In genomic region chr5:176653401-176653800, GRCh38 we compare ENCODE assay signal across 11 cellular contexts. TPM values are rescaled to one million over a fixed set of nuclear protein-coding genes. Genes with fewer than 3 reads are reported as not detected.
A peak's percentile ranks its signal among the peaks of the same experiment; 100 is the strongest.
DNase-seq lines count a peak whose midpoint lies in the region; ATAC-seq, FAIRE-seq and TF ChIP-seq lines count a peak whose summit lies in the region.
"Had no signal": no experiment of that assay in that cellular context is flagged by ENCODE, and none has a peak within 500 bp of the region (broad histone marks: within the 10 kb centered on the region; RNA-seq: fewer than 3 reads in every experiment).

No MANE protein-coding gene starts in this region.

- intact Hi-C loops in activated CD8-positive, alpha-beta T cell treated with anti-CD3 and anti-CD28 coated beads for 36 hours (cut with micrococcal nuclease) = no loop called here

- H3K27me3 Mint-ChIP-seq in activated CD8-positive, alpha-beta T cell treated with anti-CD3 and anti-CD28 coated beads for 36 hours = no peaks in the 10 kb centered on the region

- H3K9me3 Mint-ChIP-seq in activated CD8-positive, alpha-beta T cell treated with anti-CD3 and anti-CD28 coated beads for 36 hours = no peaks in the 10 kb centered on the region

- peak overlapping the region; percentile 28 for H3K27ac ChIP-seq in epithelial cell of prostate
- H3K27ac ChIP-seq: tibial nerve had no signal

- POLR2A ChIA-PET in activated CD8-positive, alpha-beta T cell treated with anti-CD3 and anti-CD28 coated beads for 36 hours (lab: Charles Lee) = interaction anchor here (0.6 to 1.3 kb wide), 5 partner anchors 11 to 367 kb away, joined by 3 to 4 read pairs (median 3); partner anchors contain the start of gene NOP16

- FAIRE-seq in GM19239 (lab: Jason Lieb, UNC) = peak; percentile 85

- DNase-seq in GM19239 (ENCODE audit: insufficient read length, low spot score) (no peak), epithelial cell of prostate (ENCODE audit: low read depth, low spot score) (peak; percentile 39), dermis blood vessel endothelial cell (no peak), 8988T (no peak), NCI-H2196 (lab: John Stamatoyannopoulos, UW; ENCODE audit: unreplicated experiment) (no peak), DMS153 (lab: John Stamatoyannopoulos, UW) (no peak)
- DNase-seq in activated CD8-positive, alpha-beta T cell treated with anti-CD3 and anti-CD28 coated beads for 36 hours = peak; percentile 93
- DNase-seq in stimulated activated CD4-positive, alpha-beta T cell treated with anti-CD3 and anti-CD28 coated beads, TNF-alpha, amount 100 ng/mL, for 24 hours (ENCODE audit: low read depth in 3 of 3) = peak; percentile 51 to 82 (median 81)
- DNase-seq: SK-N-SH had no signal

- peak; percentile 81 for ATAC-seq in activated CD8-positive, alpha-beta T cell treated with anti-CD3 and anti-CD28 coated beads for 36 hours

- CTCF ChIA-PET in activated CD8-positive, alpha-beta T cell treated with anti-CD3 and anti-CD28 coated beads for 36 hours (lab: Charles Lee) = interaction anchor here (0.6 to 1.6 kb wide), 3 partner anchors 23 to 580 kb away, joined by 3 read pairs; partner anchors contain the start of gene EIF4E1B

- peaks cover 13% of the 10 kb centered on the region for H3K36me3 Mint-ChIP-seq in activated CD8-positive, alpha-beta T cell treated with anti-CD3 and anti-CD28 coated beads for 36 hours (ENCODE audit: low read depth)

- H3K4me1 Mint-ChIP-seq in activated CD8-positive, alpha-beta T cell treated with anti-CD3 and anti-CD28 coated beads for 36 hours (ENCODE audit: low read depth) = peaks cover 71% of the 10 kb centered on the region

- peak overlapping the region; percentile 15 for H3K4me3 Mint-ChIP-seq in activated CD8-positive, alpha-beta T cell treated with anti-CD3 and anti-CD28 coated beads for 36 hours

- H3K27ac Mint-ChIP-seq in activated CD8-positive, alpha-beta T cell treated with anti-CD3 and anti-CD28 coated beads for 36 hours = peak overlapping the region; percentile 68

- no peak for TF ChIP-seq CTCF in activated CD8-positive, alpha-beta T cell treated with anti-CD3 and anti-CD28 coated beads for 36 hours (IDR thresholded peaks at IDR 0.05)

RNA-seq across cellular contexts. Expression of gene TSPAN17, which starts 6.1 kb away (rescaled TPM):
- total RNA-seq in activated CD8-positive, alpha-beta T cell treated with anti-CD3 and anti-CD28 coated beads for 36 hours = 10 to 100 TPM; 24.6 to 26.3 TPM
- 51.2 and 53.6 TPM in 2 replicates for total RNA-seq in dermis blood vessel endothelial cell

RNA-seq across cellular contexts. Expression of gene EIF4E1B, which starts 22.9 kb away (rescaled TPM):
- total RNA-seq in activated CD8-positive, alpha-beta T cell treated with anti-CD3 and anti-CD28 coated beads for 36 hours = not detected
- not detected in 2 replicates for total RNA-seq in dermis blood vessel endothelial cell
- total RNA-seq: mesenteric fat pad, tibial nerve had no signal

RNA-seq across cellular contexts. Expression of gene SNCB, which starts 23.1 kb away (rescaled TPM):
- total RNA-seq in activated CD8-positive, alpha-beta T cell treated with anti-CD3 and anti-CD28 coated beads for 36 hours = under 1 TPM; 0.69 to 0.79 TPM
- total RNA-seq in dermis blood vessel endothelial cell = 0.84 and 1.4 TPM in 2 replicates
- total RNA-seq: mesenteric fat pad, tibial nerve had no signal

RNA-seq across cellular contexts. Expression of gene GPRIN1, which starts 43.4 kb away (rescaled TPM):
- 1 to 10 TPM; 1.6 to 2.0 TPM for total RNA-seq in activated CD8-positive, alpha-beta T cell treated with anti-CD3 and anti-CD28 coated beads for 36 hours
- 7.7 and 8.7 TPM in 2 replicates for total RNA-seq in dermis blood vessel endothelial cell

Comparison
In these comparisons a context has a peak if more than half of its experiments do, and no peak if none do; other contexts are left out.
1. DNase-seq: peak in activated CD8-positive, alpha-beta T cell treated with anti-CD3 and anti-CD28 coated beads for 36 hours (single experiment), epithelial cell of prostate (single experiment) and stimulated activated CD4-positive, alpha-beta T cell treated with anti-CD3 and anti-CD28 coated beads, TNF-alpha, amount 100 ng/mL, for 24 hours (3 of 3); none in GM19239 (single experiment), dermis blood vessel endothelial cell (single experiment), 8988T (single experiment), NCI-H2196 (single experiment) and DMS153 (single experiment).